ENCODE assay signal across 9 cellular contexts in the genomic region with DNA sequence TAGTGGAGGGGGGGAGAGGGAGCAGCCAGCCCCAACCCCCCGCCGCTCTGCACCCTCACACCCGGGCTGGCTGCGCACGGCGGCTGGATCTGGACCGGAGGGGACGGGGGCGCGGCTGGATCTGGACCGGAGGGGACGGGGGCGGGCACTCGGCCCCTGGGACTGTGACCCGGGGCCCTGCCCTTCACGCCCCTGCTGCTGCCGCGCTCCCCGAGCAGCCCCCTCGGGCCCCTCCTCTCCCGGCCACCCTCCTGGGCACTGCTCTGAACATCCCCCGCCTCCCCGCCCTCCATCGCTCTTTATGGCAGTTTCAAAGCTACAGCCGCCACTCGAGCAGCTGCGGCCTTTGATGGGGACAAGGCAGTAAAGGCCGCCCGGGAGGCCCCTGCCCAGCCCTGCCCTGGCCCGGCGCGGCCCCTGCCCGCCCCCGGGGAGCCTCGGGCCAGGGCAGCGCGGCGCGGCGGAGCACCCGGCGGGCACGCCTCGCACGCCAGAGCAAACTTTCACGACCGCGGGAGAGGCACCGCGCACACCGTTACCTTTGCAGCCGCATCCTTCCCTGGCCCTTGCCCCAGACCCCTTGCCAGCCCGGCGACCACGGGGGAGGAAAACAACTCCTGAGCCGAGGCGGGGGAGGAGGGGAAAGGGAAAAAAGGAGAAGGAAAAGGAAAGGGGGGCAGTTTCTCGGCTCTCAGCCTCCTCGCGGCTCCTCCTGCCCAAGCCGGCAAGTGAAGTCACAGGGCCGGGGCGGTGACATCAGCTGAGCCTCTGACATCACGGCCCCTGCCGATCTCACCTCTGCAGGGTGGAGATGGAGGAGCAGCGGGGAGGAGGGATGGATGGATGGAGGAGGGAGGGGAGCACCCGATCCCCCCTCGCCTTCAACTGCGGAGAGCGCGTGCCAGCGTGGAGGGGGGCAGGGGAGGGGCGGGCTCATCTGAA. TPM values are rescaled to one million over a fixed set of nuclear protein-coding genes. Genes with fewer than 3 reads are reported as not detected.
DNase-seq lines count a peak whose midpoint lies in the region; ATAC-seq and TF ChIP-seq lines count a peak whose summit lies in the region.
"Had no signal": no experiment of that assay in that cellular context is flagged by ENCODE, and none has a peak within 500 bp of the region (broad histone marks: within the 10 kb centered on the region; RNA-seq: fewer than 3 reads in every experiment).

No MANE protein-coding gene starts in this region.

- H3K4me1 ChIP-seq in MM.1S (ENCODE audit: low read length) = peaks cover 28% of the 10 kb centered on the region

- peak overlapping the region; percentile 59 for H3K4me3 Mint-ChIP-seq in activated T-helper 1 cell treated with anti-CD3 and anti-CD28 coated beads, Interleukin-12 subunit alpha, Interleukin-12 subunit beta, Interleukin-2, Interleukin-4 antibody, amounts not matched to agents 30 ng/mL and 10 ng/mL and 1 ng/mL, durations not matched to agents 14 hours and 24 hours and 36 hours

- no peak overlapping the region for H3K9ac ChIP-seq in MM.1S (ENCODE audit: low read length)

- no peak overlapping the region for H3K27ac ChIP-seq in MM.1S (ENCODE audit: low read length)
- H3K27ac ChIP-seq: epithelial cell of prostate had no signal

- H3K4me3 ChIP-seq in MM.1S (ENCODE audit: low read length) = no peak overlapping the region

- H3F3A ChIP-seq in MM.1S (ENCODE audit: insufficient read depth, low read length) = no peaks in the 10 kb centered on the region

- H3K27me3 Mint-ChIP-seq in activated T-helper 1 cell treated with anti-CD3 and anti-CD28 coated beads, Interleukin-12 subunit alpha, Interleukin-12 subunit beta, Interleukin-2, Interleukin-4 antibody, amounts not matched to agents 30 ng/mL and 10 ng/mL and 1 ng/mL, durations not matched to agents 14 hours and 24 hours and 36 hours (ENCODE audit: insufficient read depth) = peaks cover 15% of the 10 kb centered on the region

- peak overlapping the region; percentile 34 for H3K4me2 ChIP-seq in MM.1S (ENCODE audit: low read depth, low read length)

- H3K79me2 ChIP-seq in MM.1S (ENCODE audit: low read length) = no peaks in the 10 kb centered on the region

- H3K4me1 Mint-ChIP-seq in activated T-helper 1 cell treated with anti-CD3 and anti-CD28 coated beads, Interleukin-12 subunit alpha, Interleukin-12 subunit beta, Interleukin-2, Interleukin-4 antibody, amounts not matched to agents 30 ng/mL and 10 ng/mL and 1 ng/mL, durations not matched to agents 14 hours and 24 hours and 36 hours (ENCODE audit: low read depth) = peaks cover 30% of the 10 kb centered on the region

- ATAC-seq in sciatic nerve (peak; percentile 29), GM18867 (IDR thresholded peaks at IDR 0.05; ENCODE audit: unreplicated experiment) (no peak), GM21717 (IDR thresholded peaks at IDR 0.05; ENCODE audit: unreplicated experiment) (no peak), GM21423 (IDR thresholded peaks at IDR 0.05; ENCODE audit: unreplicated experiment) (no peak)

- H3K36me3 ChIP-seq in MM.1S (replicated peaks; ENCODE audit: insufficient read depth, low read length) = no peaks in the 10 kb centered on the region

- DNase-seq in MM.1S (no peak), cardiac septum (ENCODE audit: low spot score) (peak; percentile 74), sciatic nerve (ENCODE audit: low spot score) (no peak)
- DNase-seq in activated T-helper 1 cell treated with anti-CD3 and anti-CD28 coated beads, Interleukin-12 subunit alpha, Interleukin-12 subunit beta, Interleukin-2, Interleukin-4 antibody, amounts not matched to agents 30 ng/mL and 10 ng/mL and 1 ng/mL, durations not matched to agents 14 hours and 24 hours and 36 hours (ENCODE audit: low spot score) = peak; percentile 21
- no peak for DNase-seq in activated CD4-positive, CD25-positive, alpha-beta regulatory T cell treated with anti-CD3 and anti-CD28 coated beads, Interleukin-2, amount 50 U/mL, for 72 hours

- H3K9me3 ChIP-seq in MM.1S (replicated peaks; ENCODE audit: insufficient read depth, low read length) = no peaks in the 10 kb centered on the region

- peaks cover 27% of the 10 kb centered on the region for H3K27me3 ChIP-seq in MM.1S (replicated peaks; ENCODE audit: insufficient read depth, low read length)

- no peak overlapping the region for H3K27ac Mint-ChIP-seq in activated T-helper 1 cell treated with anti-CD3 and anti-CD28 coated beads, Interleukin-12 subunit alpha, Interleukin-12 subunit beta, Interleukin-2, Interleukin-4 antibody, amounts not matched to agents 30 ng/mL and 10 ng/mL and 1 ng/mL, durations not matched to agents 14 hours and 24 hours and 36 hours

- no peaks in the 10 kb centered on the region for H4K20me1 ChIP-seq in MM.1S (ENCODE audit: insufficient read depth, low read length)

- no peak for TF ChIP-seq CTCF in MM.1S (IDR thresholded peaks at IDR 0.05; ENCODE audit: low read length)

- peaks cover 2% of the 10 kb centered on the region for H3K36me3 Mint-ChIP-seq in activated T-helper 1 cell treated with anti-CD3 and anti-CD28 coated beads, Interleukin-12 subunit alpha, Interleukin-12 subunit beta, Interleukin-2, Interleukin-4 antibody, amounts not matched to agents 30 ng/mL and 10 ng/mL and 1 ng/mL, durations not matched to agents 14 hours and 24 hours and 36 hours (ENCODE audit: low read depth)

- no peak overlapping the region for H2AFZ ChIP-seq in MM.1S (ENCODE audit: low read length)

- H3K9me2 ChIP-seq in MM.1S (replicated peaks; ENCODE audit: insufficient read depth, low read length) = no peaks in the 10 kb centered on the region

- intact Hi-C loops in activated T-helper 1 cell treated with anti-CD3 and anti-CD28 coated beads, Interleukin-12 subunit alpha, Interleukin-12 subunit beta, Interleukin-2, Interleukin-4 antibody, amounts not matched to agents 30 ng/mL and 10 ng/mL and 1 ng/mL, durations not matched to agents 14 hours and 24 hours and 36 hours (cut with micrococcal nuclease) = loop anchor here (10.0 kb wide), 1 partner anchor 151 kb away; the partner anchor contains the start of gene NFAM1
- intact Hi-C loops in cardiac septum (cut with DNase I) = no loop called here
- intact Hi-C loops in sciatic nerve (cut with DNase I) = no loop called here

- no peaks in the 10 kb centered on the region for H3K9me3 Mint-ChIP-seq in activated T-helper 1 cell treated with anti-CD3 and anti-CD28 coated beads, Interleukin-12 subunit alpha, Interleukin-12 subunit beta, Interleukin-2, Interleukin-4 antibody, amounts not matched to agents 30 ng/mL and 10 ng/mL and 1 ng/mL, durations not matched to agents 14 hours and 24 hours and 36 hours

RNA-seq across cellular contexts. Expression of gene TCF20, which starts 13.1 kb away (rescaled TPM):
- total RNA-seq in activated T-helper 1 cell treated with anti-CD3 and anti-CD28 coated beads, Interleukin-12 subunit alpha, Interleukin-12 subunit beta, Interleukin-2, Interleukin-4 antibody, amounts not matched to agents 30 ng/mL and 10 ng/mL and 1 ng/mL, durations not matched to agents 14 hours and 24 hours and 36 hours = 82.9 and 83.9 TPM in 2 replicates
- total RNA-seq in cardiac septum (15.3 TPM), sciatic nerve (46.1 TPM)

Comparison
In these comparisons a context has a peak if more than half of its experiments do, and no peak if none do; other contexts are left out.
1. DNase-seq: peak in activated T-helper 1 cell treated with anti-CD3 and anti-CD28 coated beads, Interleukin-12 subunit alpha, Interleukin-12 subunit beta, Interleukin-2, Interleukin-4 antibody, amounts not matched to agents 30 ng/mL and 10 ng/mL and 1 ng/mL, durations not matched to agents 14 hours and 24 hours and 36 hours (single experiment) and cardiac septum (single experiment); none in MM.1S (single experiment), sciatic nerve (single experiment) and activated CD4-positive, CD25-positive, alpha-beta regulatory T cell treated with anti-CD3 and anti-CD28 coated beads, Interleukin-2, amount 50 U/mL, for 72 hours (single experiment).